ENCODE assay signal across 8 cellular contexts in the genomic region with DNA sequence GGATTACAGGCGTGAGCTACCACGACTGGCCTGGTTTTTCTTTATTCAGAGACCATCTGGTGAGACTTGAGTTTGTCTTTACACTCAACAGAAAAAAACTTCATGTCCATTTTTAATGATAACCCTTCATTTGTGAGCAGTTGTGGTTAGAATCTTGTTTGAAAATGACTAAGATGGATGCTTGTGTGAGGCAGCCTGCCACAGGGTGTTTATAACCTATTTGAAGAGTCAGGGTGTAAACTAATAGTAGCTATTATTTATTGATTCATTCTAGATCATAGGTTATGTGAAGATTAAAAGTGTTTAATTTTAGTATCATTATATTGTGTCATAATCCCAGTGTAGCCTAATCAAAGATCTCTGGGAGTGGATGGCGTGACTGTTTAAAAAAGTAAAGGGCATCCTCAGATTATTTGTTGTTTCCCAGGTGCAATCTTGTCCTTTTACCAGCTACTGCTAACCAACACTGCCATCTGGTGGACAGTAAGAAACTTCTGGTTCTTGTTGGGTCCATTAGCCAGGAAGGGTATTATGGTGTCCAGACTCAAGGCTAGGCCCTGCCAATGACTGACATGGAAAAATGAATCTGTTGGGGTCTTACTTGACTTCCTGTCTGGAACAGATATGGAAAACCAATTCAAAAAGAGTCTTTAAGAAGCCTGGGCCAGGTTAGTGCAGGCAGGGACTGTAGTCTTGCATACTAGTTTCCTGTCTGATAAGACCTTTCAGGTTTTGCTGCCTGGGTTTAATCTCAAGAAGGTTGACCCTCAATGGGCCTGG. TPM values are rescaled to one million over a fixed set of nuclear protein-coding genes. Genes with fewer than 3 reads are reported as not detected.
DNase-seq lines count a peak whose midpoint lies in the region; ATAC-seq and TF ChIP-seq lines count a peak whose summit lies in the region.

No MANE protein-coding gene starts in this region.

- H2BK120ac ChIP-seq in neuronal stem cell (ENCODE audit: low read depth, low read length), result no peak overlapping the region

- no peak overlapping the region for H2AFZ ChIP-seq in neuronal stem cell (ENCODE audit: low read length)

- no CpG with 5 or more reads among the region's 3 CpGs for WGBS in neuronal stem cell (ENCODE audit: extremely low coverage in 2 of 2, insufficient read length in 2 of 2, insufficient replicate concordance in 1 of 2), 2 donors

- H3K4me3 ChIP-seq in fibroblast of pulmonary artery (replicated peaks; ENCODE audit: low read depth, low read length) (no peak overlapping the region), neuronal stem cell (ENCODE audit: low read length in 2 of 2) (no peak overlapping the region)

- peak; percentile 80 for TF ChIP-seq CTCF in fibroblast of pulmonary artery (IDR thresholded peaks at IDR 0.05; ENCODE audit: low read length, missing control alignments)

- H3K23ac ChIP-seq in neuronal stem cell (ENCODE audit: low read depth, low read length, poor library complexity), result no peak overlapping the region

- H2BK12ac ChIP-seq in neuronal stem cell (ENCODE audit: low read length), result no peak overlapping the region

- no peak overlapping the region for H3K27ac ChIP-seq in neuronal stem cell (replicated peaks; ENCODE audit: low read length)

- peaks cover 0 to 26% of the 10 kb centered on the region in 2 donors for H3K36me3 ChIP-seq in neuronal stem cell (replicated peaks in 1 of 2; ENCODE audit: control insufficient read depth in 2 of 2, insufficient read depth in 2 of 2, low read length in 2 of 2)

- H3K27me3 ChIP-seq in neuronal stem cell (ENCODE audit: control insufficient read depth in 3 of 3, insufficient read depth in 3 of 3, low read depth in 1 of 3, low read length in 3 of 3), result peaks cover 0 to 2% (median 0%) of the 10 kb centered on the region in 3 experiments

- DNase-seq in DMS79 (lab: John Stamatoyannopoulos, UW) (peak; percentile 2), HPDE6-E6E7 (ENCODE audit: extremely low spot score) (peak; percentile 53), NCI-H748 treated with DMSO at 0.1 percent for 48 hours (lab: John Stamatoyannopoulos, UW) (peak; percentile 61), fibroblast of pulmonary artery (ENCODE audit: low read depth) (peak; percentile 96), neuronal stem cell (ENCODE audit: low spot score) (peak; percentile 82), NK-92 (lab: John Stamatoyannopoulos, UW; ENCODE audit: unreplicated experiment) (no peak)
- peak; percentile 30 for DNase-seq in activated CD8-positive, alpha-beta memory T cell treated with anti-CD3 and anti-CD28 coated beads, Interleukin-2, amount 50 U/mL, for 1 hour (ENCODE audit: extremely low read depth)

- H2BK15ac ChIP-seq in neuronal stem cell (ENCODE audit: low read length), result no peak overlapping the region

- ATAC-seq in GM19468 (IDR thresholded peaks at IDR 0.05; ENCODE audit: extremely low read depth, unreplicated experiment), result peak; percentile 50

- H3K18ac ChIP-seq in neuronal stem cell (ENCODE audit: low read length), result no peak overlapping the region

- no peaks in the 10 kb centered on the region for H3K9me3 ChIP-seq in neuronal stem cell (replicated peaks in 1 of 2; ENCODE audit: control insufficient read depth in 2 of 2, insufficient read depth in 1 of 2, low read depth in 1 of 2, low read length in 2 of 2)

- no peaks in the 10 kb centered on the region for H3K4me1 ChIP-seq in neuronal stem cell (ENCODE audit: control insufficient read depth in 2 of 2, insufficient read depth in 1 of 2, low read depth in 1 of 2, low read length in 2 of 2)

- H2BK5ac ChIP-seq in neuronal stem cell (ENCODE audit: low read length), result no peak overlapping the region

- H2AK5ac ChIP-seq in neuronal stem cell (ENCODE audit: low read depth, low read length), result no peak overlapping the region

- no peak overlapping the region for H3K4ac ChIP-seq in neuronal stem cell (ENCODE audit: low read length)

- H3K9ac ChIP-seq in neuronal stem cell (ENCODE audit: low read depth, low read length, poor library complexity), result no peak overlapping the region

- no peak overlapping the region for H4K8ac ChIP-seq in neuronal stem cell (ENCODE audit: low read depth, low read length)

- H3K79me1 ChIP-seq in neuronal stem cell (ENCODE audit: low read depth, low read length), result no peaks in the 10 kb centered on the region

- no peak overlapping the region for H4K91ac ChIP-seq in neuronal stem cell (ENCODE audit: low read depth, low read length, poor library complexity)

- H3K4me2 ChIP-seq in neuronal stem cell (ENCODE audit: insufficient read depth, low read length, poor library complexity, severe bottlenecking), result no peak overlapping the region

- no peak overlapping the region for H3K14ac ChIP-seq in neuronal stem cell (ENCODE audit: low read length)

RNA-seq across cellular contexts. Expression of gene NRBF2, which starts 24.9 kb away (rescaled TPM):
- 23.5 TPM for polyA plus RNA-seq in neuronal stem cell (2013, experiment 1 of 2)
- 23.4 TPM for polyA plus RNA-seq in neuronal stem cell (2013, experiment 2 of 2)
